ENCODE assay signal across 1 cellular context in the genomic region with DNA sequence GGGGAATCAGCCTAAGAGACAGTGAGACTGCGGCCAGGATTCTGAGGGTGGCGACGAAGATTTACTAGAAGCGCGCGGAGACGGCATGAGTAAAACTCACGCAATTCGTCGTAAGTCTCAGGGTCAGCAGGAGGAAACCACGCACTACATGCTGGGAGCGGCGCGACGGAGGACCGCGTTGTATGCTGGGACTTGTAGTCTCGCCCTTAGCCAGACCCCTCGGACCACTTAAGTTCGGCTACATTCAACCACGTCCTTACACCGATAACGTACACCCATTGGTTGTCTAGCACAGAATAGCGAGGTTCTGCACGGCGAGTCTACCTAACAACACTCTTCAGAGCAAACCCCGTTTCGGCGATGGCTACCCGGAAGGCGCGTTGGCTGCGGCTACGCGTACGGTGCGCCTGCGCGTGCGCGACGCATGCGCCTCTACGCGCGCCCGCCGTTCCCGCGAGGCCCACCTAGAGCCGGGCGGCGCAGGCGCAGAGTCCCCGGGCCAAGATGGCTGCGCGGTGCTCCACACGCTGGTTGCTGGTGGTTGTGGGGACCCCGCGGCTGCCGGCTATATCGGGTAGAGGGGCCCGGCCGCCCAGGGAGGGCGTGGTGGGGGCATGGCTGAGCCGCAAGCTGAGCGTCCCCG.
A peak's percentile ranks its signal among the peaks of the same experiment; 100 is the strongest.
TF ChIP-seq lines count a peak whose summit lies in the region.

Gene DNAJA3 (plus strand): TSS at position 491 of the 643 bp plus-strand sequence. CDS start 14 bp downstream, at position 505.

TF ChIP-seq in GM12878, 131 proteins besides CTCF, POLR2A, EP300 and RAD21 (continued from another document and continues in another):
- TF ChIP-seq IRF5 (IDR thresholded peaks at IDR 0.05; ENCODE audit: borderline replicate concordance) (no peak), ZNF622 (IDR thresholded peaks at IDR 0.05) (no peak), CBFB (IDR thresholded peaks at IDR 0.05; ENCODE audit: low read depth) (peak; percentile 6; the same call in 1 of the 2 replicates), CBX3 (IDR thresholded peaks at IDR 0.05; ENCODE audit: borderline replicate concordance, low read depth) (no peak), EZH2 (IDR thresholded peaks at IDR 0.05; ENCODE audit: borderline replicate concordance, control insufficient read depth, low read depth, low read length) (no peak), KLF5 (IDR thresholded peaks at IDR 0.05; ENCODE audit: partially characterized antibody) (no peak), TCF3 (IDR thresholded peaks at IDR 0.05; ENCODE audit: borderline replicate concordance, insufficient read depth, low read depth, low read length) (0 out of 2 replicates have a peak, but pooled peaks have one; percentile 12), RCOR1 (conservative IDR thresholded peaks at IDR 0.05; ENCODE audit: low read depth, low read length) (no peak; the same call in 1 of the 2 replicates), FOS (IDR thresholded peaks at IDR 0.05; ENCODE audit: borderline replicate concordance, extremely low read depth, insufficient read length) (no peak), MEF2A (IDR thresholded peaks at IDR 0.05; ENCODE audit: insufficient read depth, low read depth, low read length) (0 out of 2 replicates have a peak, but pooled peaks have one; percentile 24), MYB (IDR thresholded peaks at IDR 0.05; ENCODE audit: borderline replicate concordance, low read depth, low read length) (no peak), STAT3 (IDR thresholded peaks at IDR 0.05; ENCODE audit: low read depth, low read length) (no peak), BHLHE40 (IDR thresholded peaks at IDR 0.05; ENCODE audit: borderline replicate concordance in 1 of 2, low read depth in 2 of 2, low read length in 1 of 2) (peak in 1 of 2 experiments; percentile 53; a peak in 2 of 4 replicates), SPI1 (IDR thresholded peaks at IDR 0.05; ENCODE audit: borderline replicate concordance, insufficient read depth, low read depth, low read length) (no peak; the same call in 1 of the 2 replicates), RB1 (IDR thresholded peaks at IDR 0.05; ENCODE audit: borderline replicate concordance) (0 out of 2 replicates have a peak, but pooled peaks have one; percentile 45), EED (IDR thresholded peaks at IDR 0.05; ENCODE audit: low read depth) (no peak), BRCA1 (IDR thresholded peaks at IDR 0.05; ENCODE audit: low read depth, low read length) (peak; percentile 86), SRF (IDR thresholded peaks at IDR 0.05; ENCODE audit: low read depth in 2 of 2, low read length in 2 of 2) (no peak), SMAD5 (IDR thresholded peaks at IDR 0.05; ENCODE audit: low read depth) (peak; percentile 84), YY1 (IDR thresholded peaks at IDR 0.05; ENCODE audit: low read depth, low read length) (peak; percentile 99), TAF1 (IDR thresholded peaks at IDR 0.05; ENCODE audit: borderline replicate concordance, low read depth, low read length) (peak; percentile 97), GABPA (IDR thresholded peaks at IDR 0.05; ENCODE audit: low read depth) (0 out of 2 replicates have a peak, but pooled peaks have one; percentile 41), BMI1 (IDR thresholded peaks at IDR 0.05; ENCODE audit: borderline replicate concordance) (no peak), CREM (IDR thresholded peaks at IDR 0.05; ENCODE audit: low read depth) (peak; percentile 92), ZNF24 (IDR thresholded peaks at IDR 0.05) (no peak), IRF4 (IDR thresholded peaks at IDR 0.05; ENCODE audit: low read depth, low read length) (peak; percentile 30; the same call in 1 of the 2 replicates), NR2C1 (IDR thresholded peaks at IDR 0.05) (peak; percentile 81), IKZF2 (IDR thresholded peaks at IDR 0.05) (no peak), RFX5 (IDR thresholded peaks at IDR 0.05; ENCODE audit: low read depth, low read length) (no peak), ESRRA (IDR thresholded peaks at IDR 0.05; ENCODE audit: low read length) (peak; percentile 51; the same call in 1 of the 2 replicates), EGR1 (IDR thresholded peaks at IDR 0.05; ENCODE audit: borderline replicate concordance in 1 of 2, low read depth in 2 of 2, low read length in 2 of 2) (peak; percentile 36 to 67; a peak in 2 of 3 replicates), SMARCA5 (IDR thresholded peaks at IDR 0.05) (no peak), NR2C2 (IDR thresholded peaks at IDR 0.05; ENCODE audit: borderline replicate concordance, control insufficient read depth, insufficient read length, low read depth) (no peak), PAX8 (IDR thresholded peaks at IDR 0.05) (no peak), HDGF (IDR thresholded peaks at IDR 0.05) (peak; percentile 93)
- TF ChIP-seq, protein P1, sequence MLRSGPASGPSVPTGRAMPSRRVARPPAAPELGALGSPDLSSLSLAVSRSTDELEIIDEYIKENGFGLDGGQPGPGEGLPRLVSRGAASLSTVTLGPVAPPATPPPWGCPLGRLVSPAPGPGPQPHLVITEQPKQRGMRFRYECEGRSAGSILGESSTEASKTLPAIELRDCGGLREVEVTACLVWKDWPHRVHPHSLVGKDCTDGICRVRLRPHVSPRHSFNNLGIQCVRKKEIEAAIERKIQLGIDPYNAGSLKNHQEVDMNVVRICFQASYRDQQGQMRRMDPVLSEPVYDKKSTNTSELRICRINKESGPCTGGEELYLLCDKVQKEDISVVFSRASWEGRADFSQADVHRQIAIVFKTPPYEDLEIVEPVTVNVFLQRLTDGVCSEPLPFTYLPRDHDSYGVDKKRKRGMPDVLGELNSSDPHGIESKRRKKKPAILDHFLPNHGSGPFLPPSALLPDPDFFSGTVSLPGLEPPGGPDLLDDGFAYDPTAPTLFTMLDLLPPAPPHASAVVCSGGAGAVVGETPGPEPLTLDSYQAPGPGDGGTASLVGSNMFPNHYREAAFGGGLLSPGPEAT (IDR thresholded peaks at IDR 0.05; ENCODE audit: low read depth) = no peak
- TF ChIP-seq, protein P2, sequence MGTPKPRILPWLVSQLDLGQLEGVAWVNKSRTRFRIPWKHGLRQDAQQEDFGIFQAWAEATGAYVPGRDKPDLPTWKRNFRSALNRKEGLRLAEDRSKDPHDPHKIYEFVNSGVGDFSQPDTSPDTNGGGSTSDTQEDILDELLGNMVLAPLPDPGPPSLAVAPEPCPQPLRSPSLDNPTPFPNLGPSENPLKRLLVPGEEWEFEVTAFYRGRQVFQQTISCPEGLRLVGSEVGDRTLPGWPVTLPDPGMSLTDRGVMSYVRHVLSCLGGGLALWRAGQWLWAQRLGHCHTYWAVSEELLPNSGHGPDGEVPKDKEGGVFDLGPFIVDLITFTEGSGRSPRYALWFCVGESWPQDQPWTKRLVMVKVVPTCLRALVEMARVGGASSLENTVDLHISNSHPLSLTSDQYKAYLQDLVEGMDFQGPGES (IDR thresholded peaks at IDR 0.05) = no peak
- TF ChIP-seq, protein P3, sequence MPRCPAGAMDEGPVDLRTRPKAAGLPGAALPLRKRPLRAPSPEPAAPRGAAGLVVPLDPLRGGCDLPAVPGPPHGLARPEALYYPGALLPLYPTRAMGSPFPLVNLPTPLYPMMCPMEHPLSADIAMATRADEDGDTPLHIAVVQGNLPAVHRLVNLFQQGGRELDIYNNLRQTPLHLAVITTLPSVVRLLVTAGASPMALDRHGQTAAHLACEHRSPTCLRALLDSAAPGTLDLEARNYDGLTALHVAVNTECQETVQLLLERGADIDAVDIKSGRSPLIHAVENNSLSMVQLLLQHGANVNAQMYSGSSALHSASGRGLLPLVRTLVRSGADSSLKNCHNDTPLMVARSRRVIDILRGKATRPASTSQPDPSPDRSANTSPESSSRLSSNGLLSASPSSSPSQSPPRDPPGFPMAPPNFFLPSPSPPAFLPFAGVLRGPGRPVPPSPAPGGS (IDR thresholded peaks at IDR 0.05; ENCODE audit: borderline replicate concordance, insufficient read depth, low read depth, low read length, poor library complexity, severe bottlenecking) = no peak
- TF ChIP-seq, protein P4, sequence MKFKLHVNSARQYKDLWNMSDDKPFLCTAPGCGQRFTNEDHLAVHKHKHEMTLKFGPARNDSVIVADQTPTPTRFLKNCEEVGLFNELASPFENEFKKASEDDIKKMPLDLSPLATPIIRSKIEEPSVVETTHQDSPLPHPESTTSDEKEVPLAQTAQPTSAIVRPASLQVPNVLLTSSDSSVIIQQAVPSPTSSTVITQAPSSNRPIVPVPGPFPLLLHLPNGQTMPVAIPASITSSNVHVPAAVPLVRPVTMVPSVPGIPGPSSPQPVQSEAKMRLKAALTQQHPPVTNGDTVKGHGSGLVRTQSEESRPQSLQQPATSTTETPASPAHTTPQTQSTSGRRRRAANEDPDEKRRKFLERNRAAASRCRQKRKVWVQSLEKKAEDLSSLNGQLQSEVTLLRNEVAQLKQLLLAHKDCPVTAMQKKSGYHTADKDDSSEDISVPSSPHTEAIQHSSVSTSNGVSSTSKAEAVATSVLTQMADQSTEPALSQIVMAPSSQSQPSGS (IDR thresholded peaks at IDR 0.05; ENCODE audit: low read length) = no peak
- TF ChIP-seq, protein P5, sequence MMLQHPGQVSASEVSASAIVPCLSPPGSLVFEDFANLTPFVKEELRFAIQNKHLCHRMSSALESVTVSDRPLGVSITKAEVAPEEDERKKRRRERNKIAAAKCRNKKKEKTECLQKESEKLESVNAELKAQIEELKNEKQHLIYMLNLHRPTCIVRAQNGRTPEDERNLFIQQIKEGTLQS (IDR thresholded peaks at IDR 0.05; ENCODE audit: borderline replicate concordance, extremely low read depth, low read depth, low read length) = peak; percentile 45; the same call in 1 of the 2 replicates
- TF ChIP-seq, protein P6, sequence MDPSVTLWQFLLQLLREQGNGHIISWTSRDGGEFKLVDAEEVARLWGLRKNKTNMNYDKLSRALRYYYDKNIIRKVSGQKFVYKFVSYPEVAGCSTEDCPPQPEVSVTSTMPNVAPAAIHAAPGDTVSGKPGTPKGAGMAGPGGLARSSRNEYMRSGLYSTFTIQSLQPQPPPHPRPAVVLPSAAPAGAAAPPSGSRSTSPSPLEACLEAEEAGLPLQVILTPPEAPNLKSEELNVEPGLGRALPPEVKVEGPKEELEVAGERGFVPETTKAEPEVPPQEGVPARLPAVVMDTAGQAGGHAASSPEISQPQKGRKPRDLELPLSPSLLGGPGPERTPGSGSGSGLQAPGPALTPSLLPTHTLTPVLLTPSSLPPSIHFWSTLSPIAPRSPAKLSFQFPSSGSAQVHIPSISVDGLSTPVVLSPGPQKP (IDR thresholded peaks at IDR 0.05; ENCODE audit: low read depth, low read length) = no peak; the same call in 1 of the 2 replicates
- TF ChIP-seq, protein P7, sequence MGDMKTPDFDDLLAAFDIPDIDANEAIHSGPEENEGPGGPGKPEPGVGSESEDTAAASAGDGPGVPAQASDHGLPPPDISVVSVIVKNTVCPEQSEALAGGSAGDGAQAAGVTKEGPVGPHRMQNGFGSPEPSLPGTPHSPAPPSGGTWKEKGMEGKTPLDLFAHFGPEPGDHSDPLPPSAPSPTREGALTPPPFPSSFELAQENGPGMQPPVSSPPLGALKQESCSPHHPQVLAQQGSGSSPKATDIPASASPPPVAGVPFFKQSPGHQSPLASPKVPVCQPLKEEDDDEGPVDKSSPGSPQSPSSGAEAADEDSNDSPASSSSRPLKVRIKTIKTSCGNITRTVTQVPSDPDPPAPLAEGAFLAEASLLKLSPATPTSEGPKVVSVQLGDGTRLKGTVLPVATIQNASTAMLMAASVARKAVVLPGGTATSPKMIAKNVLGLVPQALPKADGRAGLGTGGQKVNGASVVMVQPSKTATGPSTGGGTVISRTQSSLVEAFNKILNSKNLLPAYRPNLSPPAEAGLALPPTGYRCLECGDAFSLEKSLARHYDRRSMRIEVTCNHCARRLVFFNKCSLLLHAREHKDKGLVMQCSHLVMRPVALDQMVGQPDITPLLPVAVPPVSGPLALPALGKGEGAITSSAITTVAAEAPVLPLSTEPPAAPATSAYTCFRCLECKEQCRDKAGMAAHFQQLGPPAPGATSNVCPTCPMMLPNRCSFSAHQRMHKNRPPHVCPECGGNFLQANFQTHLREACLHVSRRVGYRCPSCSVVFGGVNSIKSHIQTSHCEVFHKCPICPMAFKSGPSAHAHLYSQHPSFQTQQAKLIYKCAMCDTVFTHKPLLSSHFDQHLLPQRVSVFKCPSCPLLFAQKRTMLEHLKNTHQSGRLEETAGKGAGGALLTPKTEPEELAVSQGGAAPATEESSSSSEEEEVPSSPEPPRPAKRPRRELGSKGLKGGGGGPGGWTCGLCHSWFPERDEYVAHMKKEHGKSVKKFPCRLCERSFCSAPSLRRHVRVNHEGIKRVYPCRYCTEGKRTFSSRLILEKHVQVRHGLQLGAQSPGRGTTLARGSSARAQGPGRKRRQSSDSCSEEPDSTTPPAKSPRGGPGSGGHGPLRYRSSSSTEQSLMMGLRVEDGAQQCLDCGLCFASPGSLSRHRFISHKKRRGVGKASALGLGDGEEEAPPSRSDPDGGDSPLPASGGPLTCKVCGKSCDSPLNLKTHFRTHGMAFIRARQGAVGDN (IDR thresholded peaks at IDR 0.05) = peak; percentile 78
- TF ChIP-seq, protein P8, sequence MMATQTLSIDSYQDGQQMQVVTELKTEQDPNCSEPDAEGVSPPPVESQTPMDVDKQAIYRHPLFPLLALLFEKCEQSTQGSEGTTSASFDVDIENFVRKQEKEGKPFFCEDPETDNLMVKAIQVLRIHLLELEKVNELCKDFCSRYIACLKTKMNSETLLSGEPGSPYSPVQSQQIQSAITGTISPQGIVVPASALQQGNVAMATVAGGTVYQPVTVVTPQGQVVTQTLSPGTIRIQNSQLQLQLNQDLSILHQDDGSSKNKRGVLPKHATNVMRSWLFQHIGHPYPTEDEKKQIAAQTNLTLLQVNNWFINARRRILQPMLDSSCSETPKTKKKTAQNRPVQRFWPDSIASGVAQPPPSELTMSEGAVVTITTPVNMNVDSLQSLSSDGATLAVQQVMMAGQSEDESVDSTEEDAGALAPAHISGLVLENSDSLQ (IDR thresholded peaks at IDR 0.05) = 0 out of 2 replicates have a peak, but pooled peaks have one; percentile 25
